Comparison of ENCODE assay signal across 10 cellular contexts in the genomic region with DNA sequence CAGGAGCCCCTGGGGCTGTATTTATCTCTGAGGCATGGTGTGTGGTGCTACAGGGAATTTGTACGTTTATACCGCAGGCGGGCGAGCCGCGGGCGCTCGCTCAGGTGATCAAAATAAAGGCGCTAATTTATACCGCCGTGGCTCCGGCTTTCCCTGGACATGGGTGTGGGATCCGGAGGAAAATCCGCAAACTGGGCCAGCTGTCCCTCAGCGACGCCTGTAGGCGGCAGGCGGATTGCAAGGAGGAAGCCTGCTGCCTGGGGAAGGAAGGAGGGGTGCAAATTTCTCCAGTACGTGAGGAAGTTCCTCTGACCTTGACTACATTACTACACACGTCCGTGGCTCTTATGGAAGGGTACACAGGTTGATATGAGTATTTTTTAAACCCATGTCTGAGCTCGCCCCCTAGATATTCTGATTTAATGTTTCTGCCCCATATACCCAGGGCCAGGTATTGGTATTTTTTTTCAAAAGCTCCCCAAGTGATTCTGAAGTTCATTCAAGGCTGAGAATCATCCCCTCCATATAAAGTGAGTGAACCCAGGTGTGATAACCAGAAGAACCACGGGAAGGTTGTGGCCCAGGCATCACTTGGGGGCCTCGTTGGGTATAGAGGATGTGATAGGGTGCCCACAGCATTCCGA. TPM values are rescaled to one million over a fixed set of nuclear protein-coding genes. Genes with fewer than 3 reads are reported as not detected.
DNase-seq lines count a peak whose midpoint lies in the region; ATAC-seq, FAIRE-seq and TF ChIP-seq lines count a peak whose summit lies in the region.
"Had no signal": no experiment of that assay in that cellular context is flagged by ENCODE, and none has a peak within 500 bp of the region (broad histone marks: within the 10 kb centered on the region; RNA-seq: fewer than 3 reads in every experiment).

No MANE protein-coding gene starts in this region.

- no peak for FAIRE-seq in K562 (lab: Jason Lieb, UNC)

- no peaks in the 10 kb centered on the region for H3K4me1 Mint-ChIP-seq in Calu3 (ENCODE audit: low read depth, unreplicated experiment)

- POLR2A ChIA-PET in K562 (lab: Yijun Ruan, JAX), result interaction anchor here (0.6 to 1.1 kb wide), 3 partner anchors 11 to 124 kb away, joined by 3 to 4 read pairs (median 4); no protein-coding TSS in a partner anchor

- in situ Hi-C loops in K562 (cut with MboI), result loop anchor here (10.0 kb wide), 1 partner anchor 117 kb away; no protein-coding TSS in a partner anchor

- H3K9me3 Mint-ChIP-seq in Calu3 (ENCODE audit: low read depth, unreplicated experiment), result no peaks in the 10 kb centered on the region

- no TSS peak for BruUV-seq in Calu3 (replicated peaks; lab: Mats Ljungman, UMichigan)
- BruUV-seq in K562 (replicated peaks; lab: Mats Ljungman, UMichigan), result no TSS peak

- no peaks in the 10 kb centered on the region for H3K36me3 ChIP-seq in K562 (ENCODE audit: control insufficient read depth, insufficient read depth, low read length)
- no peaks in the 10 kb centered on the region for H3K36me3 ChIP-seq in mesendoderm (ENCODE audit: control insufficient read depth, insufficient read depth, low read length)
- no peaks in the 10 kb centered on the region for H3K36me3 ChIP-seq in esophagus squamous epithelium

- no peak overlapping the region for H2BK15ac ChIP-seq in mesendoderm (replicated peaks; ENCODE audit: low read depth)

- H3K9me1 ChIP-seq in K562 (ENCODE audit: control insufficient read depth, insufficient read depth, low read length), result no peaks in the 10 kb centered on the region

- no peak overlapping the region for H3K4me3 Mint-ChIP-seq in Calu3 (ENCODE audit: low read depth, unreplicated experiment)

- H4K8ac ChIP-seq in mesendoderm (ENCODE audit: low read depth, low read length), result no peak overlapping the region

- no peak overlapping the region for H3K23ac ChIP-seq in mesendoderm (ENCODE audit: low read length)

- CTCF ChIA-PET in Calu3 (lab: Charles Lee), result interaction anchor here (0.6 to 2.1 kb wide), 3 partner anchors 9 to 123 kb away, joined by 3 to 11 read pairs (median 4); no protein-coding TSS in a partner anchor
- CTCF ChIA-PET in K562 (lab: Yijun Ruan, JAX; ENCODE audit: low intra/inter-chr PET ratio), result no interaction called here

- H2AFZ ChIP-seq in K562 (ENCODE audit: low read depth, low read length), result no peak overlapping the region

- peak; percentile 79 for ATAC-seq in K562
- ATAC-seq in activated CD4-positive, CD25-positive, alpha-beta regulatory T cell treated with anti-CD3 and anti-CD28 coated beads, Interleukin-2, amount 50 U/mL, for 24 hours, result no peak

- H3K27me3 ChIP-seq in K562 (ENCODE audit: control insufficient read depth in 2 of 2, insufficient read depth in 2 of 2, low read length in 2 of 2) (peaks cover 0 to 30% of the 10 kb centered on the region in 2 experiments; a peak in 2 of 5 replicates), mesendoderm (ENCODE audit: insufficient read depth, low read length, poor library complexity) (peaks cover 44% of the 10 kb centered on the region), esophagus squamous epithelium (peaks cover 20 to 87% (median 23%) of the 10 kb centered on the region in 4 donors)

- H3K18ac ChIP-seq in mesendoderm (ENCODE audit: low read length), result no peak overlapping the region

- H3K56ac ChIP-seq in mesendoderm (ENCODE audit: low read length), result no peak overlapping the region

- no peak overlapping the region for H3K4me2 ChIP-seq in K562 (ENCODE audit: insufficient read depth, low read length)
- no peak overlapping the region for H3K4me2 ChIP-seq in mesendoderm (ENCODE audit: low read length)

- DNase-seq in Calu3 (peak; percentile 53), HuH-7.5 (ENCODE audit: low spot score) (peak; percentile 64), K562 (ENCODE audit: extremely low read depth in 1 of 4, low spot score in 3 of 4) (peak; percentile 19 to 41 (median 33)), mesendoderm (peak; percentile 56), NCI-H2171 (lab: John Stamatoyannopoulos, UW) (no peak), esophagus squamous epithelium (lab: John Stamatoyannopoulos, UW) (no peak), HT-29 (ENCODE audit: low spot score) (no peak)
- DNase-seq: activated naive CD4-positive, alpha-beta T cell treated with Interleukin-2 at 50 U/mL for 16 hours; stimulated activated CD4-positive, alpha-beta T cell treated with anti-CD3 and anti-CD28 coated beads, Interleukin-4, amount 100 ng/mL, for 4 hours had no signal

- H3K4me1 ChIP-seq in K562 (replicated peaks in 1 of 2; ENCODE audit: control insufficient read depth in 2 of 2, insufficient read depth in 2 of 2, low read length in 2 of 2), result peaks cover 0 to 10% of the 10 kb centered on the region in 2 experiments; a peak in 2 of 5 replicates
- no peaks in the 10 kb centered on the region for H3K4me1 ChIP-seq in mesendoderm (ENCODE audit: control insufficient read depth, low read depth, low read length)
- H3K4me1 ChIP-seq in esophagus squamous epithelium, result peaks cover 4 to 37% (median 8%) of the 10 kb centered on the region in 3 donors

- H3K79me2 ChIP-seq in K562 (ENCODE audit: control insufficient read depth, insufficient read depth, low read length) (no peaks in the 10 kb centered on the region), mesendoderm (ENCODE audit: control insufficient read depth, insufficient read depth, low read length) (no peaks in the 10 kb centered on the region)

- no peaks in the 10 kb centered on the region for H3K79me1 ChIP-seq in mesendoderm (ENCODE audit: low read length)

- H3K27ac ChIP-seq in K562 (ENCODE audit: extremely low read depth, low read depth, low read length) (no peak overlapping the region), mesendoderm (ENCODE audit: low read depth, low read length) (no peak overlapping the region), esophagus squamous epithelium (no peak overlapping the region)

- intact Hi-C loops in Calu3 (cut with micrococcal nuclease; ENCODE audit: unreplicated experiment), result no loop called here
- intact Hi-C loops in K562 (cut with micrococcal nuclease), result loop anchor here (2.0 kb wide), 1 partner anchor 123 kb away; no protein-coding TSS in a partner anchor
- intact Hi-C loops in esophagus squamous epithelium (cut with DNase I), result loop anchor here (10.0 kb wide), 1 partner anchor 117 kb away; no protein-coding TSS in a partner anchor

- no peak overlapping the region for H2BK5ac ChIP-seq in mesendoderm (ENCODE audit: low read length)

- H3K9me3 ChIP-seq in K562 (replicated peaks; ENCODE audit: control insufficient read depth, insufficient read depth, low read depth, low read length), result no peaks in the 10 kb centered on the region
- H3K9me3 ChIP-seq in esophagus squamous epithelium, result no peaks in the 10 kb centered on the region

- no peak overlapping the region for H3K4ac ChIP-seq in mesendoderm (ENCODE audit: low read depth, low read length)

- H2AK5ac ChIP-seq in mesendoderm (ENCODE audit: low read length), result no peak overlapping the region

- H3K4me3 ChIP-seq in K562, result no peak overlapping the region
- no peak overlapping the region for H3K4me3 ChIP-seq in mesendoderm (ENCODE audit: low read length)
- no peak overlapping the region for H3K4me3 ChIP-seq in esophagus squamous epithelium

- no peaks in the 10 kb centered on the region for H4K20me1 ChIP-seq in K562 (replicated peaks; ENCODE audit: control insufficient read depth, insufficient read depth, low read length)

- H3K9ac ChIP-seq in K562 (ENCODE audit: insufficient read depth in 1 of 2, low read depth in 2 of 2, low read length in 2 of 2) (no peak overlapping the region), mesendoderm (ENCODE audit: low read length) (no peak overlapping the region)

- no peak overlapping the region for H3K27ac Mint-ChIP-seq in Calu3 (ENCODE audit: unreplicated experiment)

- no peak overlapping the region for H2BK120ac ChIP-seq in mesendoderm (ENCODE audit: low read depth, low read length)

- no peak for TF ChIP-seq POLR2A in K562 (conservative IDR thresholded peaks at IDR 0.05)
- TF ChIP-seq POLR2A in esophagus squamous epithelium (IDR thresholded peaks at IDR 0.05), result no peak

- no peak overlapping the region for H4K5ac ChIP-seq in mesendoderm (ENCODE audit: low read length)

- TF ChIP-seq EP300 in K562 (IDR thresholded peaks at IDR 0.05; ENCODE audit: low read length), result no peak

- WGBS in K562 (ENCODE audit: insufficient coverage, low coverage, missing lambda C conversion rate), result 3% methylated on average over 25 of the region's 25 CpGs
- no CpG with 5 or more reads among the region's 25 CpGs for WGBS in mesendoderm (ENCODE audit: extremely low coverage, insufficient coverage, low lambda C conversion rate)
- WGBS in esophagus squamous epithelium, 2 donors, result 17 to 18% methylated on average over 25 of the region's 25 CpGs

- TF ChIP-seq CTCF in Calu3 (IDR thresholded peaks at IDR 0.05; ENCODE audit: unreplicated experiment), result no peak
- TF ChIP-seq CTCF in K562 (IDR thresholded peaks at IDR 0.05 in 2 of 3, conservative IDR thresholded peaks at IDR 0.05 in 1 of 3; ENCODE audit: insufficient read depth in 2 of 3, low read depth in 1 of 3, low read length in 3 of 3), result peak; percentile 55 to 60 (median 60); a peak in 5 of 6 replicates
- TF ChIP-seq CTCF in esophagus squamous epithelium (IDR thresholded peaks at IDR 0.05), result peak in 3 of 6 experiments; percentile 3 to 54 (median 14)

- peak in 1 of 2 experiments; percentile 47; a peak in 2 of 4 replicates for TF ChIP-seq RAD21 in K562 (CRISPR knock-in tag; conservative IDR thresholded peaks at IDR 0.05 in 1 of 2, IDR thresholded peaks at IDR 0.05 in 1 of 2)

- H3K36me3 Mint-ChIP-seq in Calu3 (ENCODE audit: insufficient read depth, unreplicated experiment), result no peaks in the 10 kb centered on the region

- peaks cover 56% of the 10 kb centered on the region for H3K27me3 Mint-ChIP-seq in Calu3 (ENCODE audit: unreplicated experiment)

RNA-seq across cellular contexts. Expression of a gene that starts 2.8 kb away (rescaled TPM):
- not detected in 2 replicates for total RNA-seq in Calu3 (2022)
- total RNA-seq in K562 (2011; cell fraction: chromatin; rRNA removed; ENCODE audit: low replicate concordance), result not detected in 2 replicates
- not detected in 2 replicates for total RNA-seq in K562 (2011; cell fraction: nucleolus; rRNA removed)
- total RNA-seq in K562 (2011; cell fraction: nucleoplasm; rRNA removed), result not detected in 2 replicates
- total RNA-seq in K562 (2014; rRNA removed), result not detected in 2 replicates
- total RNA-seq in K562 (2014; rRNA removed; fragmentation: Illumina TruSeq; extraction: Trizol), result not detected in 2 replicates
- not detected in 2 replicates for total RNA-seq in K562 (2015; rRNA removed; fragmentation: Illumina TruSeq; extraction: Trizol)
- total RNA-seq in K562 (2021), result not detected in 2 replicates
- polyA plus RNA-seq in K562 (2011; rRNA removed), result not detected in 2 replicates
- polyA plus RNA-seq in K562 (2011; cell fraction: cytosol; rRNA removed), result not detected in 2 replicates
- polyA plus RNA-seq in K562 (2011; cell fraction: nucleus; rRNA removed), result not detected in 2 replicates
- not detected in 2 replicates for polyA plus RNA-seq in K562 (2012)
- polyA plus RNA-seq in K562 (2014; fragmentation: Illumina TruSeq; extraction: Trizol), result not detected in 2 replicates
- not detected for polyA plus RNA-seq in K562 (2014; fragmentation: Nextera tagmentation; extraction: Ambion mirVana)
- polyA plus RNA-seq in K562 (2014; rRNA removed), result not detected in 2 replicates
- not detected in 2 replicates for polyA minus RNA-seq in K562 (2011; rRNA and poly(A)+ RNA removed)
- not detected in 2 replicates for polyA minus RNA-seq in K562 (2011; cell fraction: cytosol; rRNA and poly(A)+ RNA removed)
- polyA minus RNA-seq in K562 (2011; cell fraction: nucleus; rRNA and poly(A)+ RNA removed), result not detected in 2 replicates
- not detected for polyA plus RNA-seq in mesendoderm (2013, experiment 1 of 2)
- polyA plus RNA-seq in mesendoderm (2013, experiment 2 of 2), result not detected
- not detected for total RNA-seq in esophagus squamous epithelium
- total RNA-seq in HT-29 (2014; rRNA removed; shearing (Covaris generic)), result not detected in 2 replicates

RNA-seq across cellular contexts. Expression of a gene that starts 12.5 kb away (rescaled TPM):
- 0.10 and 0.26 TPM in 2 replicates for total RNA-seq in Calu3 (2022)
- 0.19 TPM in 1 of 2 replicates, not detected in the other for total RNA-seq in K562 (2011; cell fraction: chromatin; rRNA removed; ENCODE audit: low replicate concordance)
- total RNA-seq in K562 (2011; cell fraction: nucleolus; rRNA removed), result not detected in 2 replicates
- total RNA-seq in K562 (2011; cell fraction: nucleoplasm; rRNA removed), result not detected in 2 replicates
- total RNA-seq in K562 (2014; rRNA removed), result not detected in 2 replicates
- total RNA-seq in K562 (2014; rRNA removed; fragmentation: Illumina TruSeq; extraction: Trizol), result not detected in 2 replicates
- not detected in 2 replicates for total RNA-seq in K562 (2015; rRNA removed; fragmentation: Illumina TruSeq; extraction: Trizol)
- not detected in 2 replicates for total RNA-seq in K562 (2021)
- not detected in 2 replicates for polyA plus RNA-seq in K562 (2011; rRNA removed)
- polyA plus RNA-seq in K562 (2011; cell fraction: cytosol; rRNA removed), result not detected in 2 replicates
- not detected in 2 replicates for polyA plus RNA-seq in K562 (2011; cell fraction: nucleus; rRNA removed)
- polyA plus RNA-seq in K562 (2012), result 0.12 and 0.17 TPM in 2 replicates
- not detected in 2 replicates for polyA plus RNA-seq in K562 (2014; fragmentation: Illumina TruSeq; extraction: Trizol)
- under 1 TPM in 1 of 2 experiments, not detected in 1; 0.08 TPM for polyA plus RNA-seq in K562 (2014; fragmentation: Nextera tagmentation; extraction: Ambion mirVana)
- 0.05 TPM in 1 of 2 replicates, not detected in the other for polyA plus RNA-seq in K562 (2014; rRNA removed)
- not detected in 2 replicates for polyA minus RNA-seq in K562 (2011; rRNA and poly(A)+ RNA removed)
- not detected in 2 replicates for polyA minus RNA-seq in K562 (2011; cell fraction: cytosol; rRNA and poly(A)+ RNA removed)
- polyA minus RNA-seq in K562 (2011; cell fraction: nucleus; rRNA and poly(A)+ RNA removed), result not detected in 2 replicates
- polyA plus RNA-seq in mesendoderm (2013, experiment 1 of 2), result 0.01 TPM
- 0.01 TPM for polyA plus RNA-seq in mesendoderm (2013, experiment 2 of 2)
- not detected for total RNA-seq in esophagus squamous epithelium
- not detected in 2 replicates for total RNA-seq in HT-29 (2014; rRNA removed; shearing (Covaris generic))

Comparison
In these comparisons a context has a peak if more than half of its experiments do, and no peak if none do; other contexts are left out.
1. DNase-seq: peak in Calu3 (single experiment), HuH-7.5 (single experiment), K562 (4 of 4) and mesendoderm (single experiment); none in NCI-H2171 (single experiment), esophagus squamous epithelium (single experiment) and HT-29 (single experiment).